ENCODE assay signal across 18 cellular contexts in genomic region chr3:128730521-128730920, GRCh38. TPM values are rescaled to one million over a fixed set of nuclear protein-coding genes. Genes with fewer than 3 reads are reported as not detected.
DNase-seq lines count a peak whose midpoint lies in the region; ATAC-seq, FAIRE-seq and TF ChIP-seq lines count a peak whose summit lies in the region.
"Had no signal": no experiment of that assay in that cellular context is flagged by ENCODE, and none has a peak within 500 bp of the region (broad histone marks: within the 10 kb centered on the region; RNA-seq: fewer than 3 reads in every experiment).

No MANE protein-coding gene starts in this region.

- in situ Hi-C loops in GM12878 (cut with MboI), result no loop called here

- no peak for FAIRE-seq in GM12878 (lab: Jason Lieb, UNC)

- H3K4me3 ChIP-seq in GM12878, result peak overlapping the region; percentile 55
- H3K4me3 ChIP-seq: adrenal gland, thoracic aorta had no signal

- CTCF ChIA-PET in CD4-positive, alpha-beta T cell (lab: Charles Lee), result interaction anchor here (1.1 kb wide), 1 partner anchor 50 kb away, joined by 3 read pairs; no protein-coding TSS in a partner anchor
- CTCF ChIA-PET in GM12878 (lab: Yijun Ruan, JAX), result interaction anchor here (0.7 to 1.3 kb wide), 2 partner anchors 29 to 308 kb away, joined by 3 read pairs; no protein-coding TSS in a partner anchor

- TF ChIP-seq RAD21 in GM12878 (IDR thresholded peaks at IDR 0.05; ENCODE audit: insufficient read depth, low read depth, low read length), result no peak

- whole genome bisulfite sequencing in GM12878 (ENCODE audit: insufficient coverage, insufficient replicate concordance, low lambda C conversion rate, missing lambda C conversion rate), result 7% methylated on average over 2 of the region's 2 CpGs

- no peaks in the 10 kb centered on the region for H3K9me3 Mint-ChIP-seq in CD4-positive, alpha-beta T cell
- H3K9me3 Mint-ChIP-seq in natural killer cell treated with Interleukin-12 subunit alpha and Interleukin-12 subunit beta and Interleukin-15 and Interleukin-18, amount 100 ng/mL, for 72 hours, result no peaks in the 10 kb centered on the region

- H2AFZ ChIP-seq in GM12878 (ENCODE audit: control insufficient read depth, low read depth, low read length), result no peak overlapping the region

- H3K4me2 ChIP-seq in GM12878 (ENCODE audit: control insufficient read depth, insufficient read depth), result peak overlapping the region; percentile 71

- no peaks in the 10 kb centered on the region for H3K36me3 ChIP-seq in GM12878 (ENCODE audit: control insufficient read depth in 2 of 2, insufficient read depth in 2 of 2, low read length in 1 of 2)
- H3K36me3 ChIP-seq: adrenal gland, thoracic aorta had no signal

- no TSS peak for BruUV-seq in GM12878 (replicated peaks; lab: Mats Ljungman, UMichigan)

- peaks cover 52% of the 10 kb centered on the region for H3K36me3 Mint-ChIP-seq in CD4-positive, alpha-beta T cell (ENCODE audit: low read depth)
- H3K36me3 Mint-ChIP-seq in natural killer cell treated with Interleukin-12 subunit alpha and Interleukin-12 subunit beta and Interleukin-15 and Interleukin-18, amount 100 ng/mL, for 72 hours, result no peaks in the 10 kb centered on the region

- H3K27me3 Mint-ChIP-seq in CD4-positive, alpha-beta T cell, result no peaks in the 10 kb centered on the region
- no peaks in the 10 kb centered on the region for H3K27me3 Mint-ChIP-seq in natural killer cell treated with Interleukin-12 subunit alpha and Interleukin-12 subunit beta and Interleukin-15 and Interleukin-18, amount 100 ng/mL, for 72 hours

- H3K27ac ChIP-seq in CD4-positive, alpha-beta T cell (ENCODE audit: low read depth, low read length), result no peak overlapping the region
- peak overlapping the region; percentile 22; the same call in 1 of the 2 replicates for H3K27ac ChIP-seq in GM12878 (ENCODE audit: control insufficient read depth, insufficient read depth)
- H3K27ac ChIP-seq: foreskin keratinocyte, thoracic aorta had no signal

- RAD21 ChIA-PET in GM12878 (lab: Charles Lee; ENCODE audit: unreplicated experiment), result interaction anchor here (1.1 to 2.5 kb wide), 4 partner anchors 49 to 64 kb away, joined by 3 to 8 read pairs (median 5); no protein-coding TSS in a partner anchor

- POLR2A ChIA-PET in CD4-positive, alpha-beta T cell (lab: Charles Lee), result interaction anchor here (0.7 to 2.0 kb wide), 3 partner anchors 9 to 149 kb away, joined by 3 to 5 read pairs (median 4); partner anchors contain the start of gene ACAD9
- POLR2A ChIA-PET in GM12878 (lab: Charles Lee), result interaction anchor here (0.7 kb wide), 2 partner anchors 50 to 89 kb away, joined by 3 to 4 read pairs; no protein-coding TSS in a partner anchor

- H3K27ac Mint-ChIP-seq in CD4-positive, alpha-beta T cell, result peak overlapping the region; percentile 57
- H3K27ac Mint-ChIP-seq in natural killer cell treated with Interleukin-12 subunit alpha and Interleukin-12 subunit beta and Interleukin-15 and Interleukin-18, amount 100 ng/mL, for 72 hours, result peak overlapping the region; percentile 31 to 77

- TF ChIP-seq EP300 in GM12878 (IDR thresholded peaks at IDR 0.05; ENCODE audit: borderline replicate concordance in 1 of 2, control insufficient read depth in 1 of 2, low read depth in 2 of 2, low read length in 2 of 2), result no peak

- no peak for DNase-seq in CD4-positive, alpha-beta T cell
- DNase-seq in GM20000 (ENCODE audit: low spot score) (peak; percentile 41), GM12878 (ENCODE audit: low read depth, low spot score) (no peak), hepatic stellate cell (ENCODE audit: low spot score) (no peak), DMS153 treated with DMSO at 0.1 percent for 48 hours (lab: John Stamatoyannopoulos, UW; ENCODE audit: unreplicated experiment) (no peak)
- DNase-seq in natural killer cell treated with Interleukin-12 subunit alpha and Interleukin-12 subunit beta and Interleukin-15 and Interleukin-18, amount 100 ng/mL, for 72 hours (ENCODE audit: low spot score), result no peak
- DNase-seq: activated CD4-positive, alpha-beta T cell treated with anti-CD3 and anti-CD28 coated beads for 1 hour; adrenal gland; dermis blood vessel endothelial cell; foreskin keratinocyte; islet precursor cell; NCI-H1105; NCI-H345; PC-3; SW 1271 had no signal

- H3K79me2 ChIP-seq in GM12878 (ENCODE audit: control insufficient read depth, insufficient read depth, low read length), result peaks cover 95% of the 10 kb centered on the region

- H3K4me1 ChIP-seq in GM12878 (ENCODE audit: control insufficient read depth, insufficient read depth, low read length), result peaks cover 15% of the 10 kb centered on the region

- ATAC-seq in CD4-positive, alpha-beta T cell (ENCODE audit: poor library complexity), result no peak
- ATAC-seq in GM12878 (no peak), HG03469 (IDR thresholded peaks at IDR 0.05; ENCODE audit: unreplicated experiment) (no peak), HG02798 (IDR thresholded peaks at IDR 0.05; ENCODE audit: poor library complexity, unreplicated experiment) (no peak)
- peak in 1 of 2 donors; percentile 2 for ATAC-seq in natural killer cell treated with Interleukin-12 subunit alpha and Interleukin-12 subunit beta and Interleukin-15 and Interleukin-18, amount 100 ng/mL, for 72 hours
- ATAC-seq: foreskin keratinocyte, PC-3 had no signal

- TF ChIP-seq CTCF in CD4-positive, alpha-beta T cell (IDR thresholded peaks at IDR 0.05), result no peak
- TF ChIP-seq CTCF in GM20000 (IDR thresholded peaks at IDR 0.05; ENCODE audit: extremely low read depth, missing control alignments), result no peak
- no peak for TF ChIP-seq CTCF in GM12878 (IDR thresholded peaks at IDR 0.05 in 2 of 3, conservative IDR thresholded peaks at IDR 0.05 in 1 of 3; ENCODE audit: control insufficient read depth in 2 of 3, extremely low read depth in 1 of 3, insufficient read depth in 1 of 3, low read depth in 3 of 3, low read length in 3 of 3)

- no peak overlapping the region for H3K9ac ChIP-seq in GM12878 (ENCODE audit: control insufficient read depth, insufficient read depth, low read length)

- no peaks in the 10 kb centered on the region for H3K9me3 ChIP-seq in CD4-positive, alpha-beta T cell (ENCODE audit: control insufficient read depth, low read length)
- H3K9me3 ChIP-seq in GM12878 (replicated peaks; ENCODE audit: control insufficient read depth, insufficient read depth, low read length), result no peaks in the 10 kb centered on the region
- H3K9me3 ChIP-seq: adrenal gland, thoracic aorta had no signal

- SMC1A ChIA-PET in GM12878 (lab: Charles Lee; ENCODE audit: uncharacterized antibody, unreplicated experiment), result interaction anchor here (1.2 to 3.6 kb wide), 7 partner anchors 15 to 73 kb away, joined by 3 to 20 read pairs (median 4); no protein-coding TSS in a partner anchor

- H3K4me3 Mint-ChIP-seq in CD4-positive, alpha-beta T cell, result peak overlapping the region; percentile 68
- peak overlapping the region; percentile 60 for H3K4me3 Mint-ChIP-seq in natural killer cell treated with Interleukin-12 subunit alpha and Interleukin-12 subunit beta and Interleukin-15 and Interleukin-18, amount 100 ng/mL, for 72 hours

- H3K27me3 ChIP-seq in CD4-positive, alpha-beta T cell (ENCODE audit: control insufficient read depth, insufficient read depth, low read length), result no peaks in the 10 kb centered on the region
- no peaks in the 10 kb centered on the region for H3K27me3 ChIP-seq in GM12878 (replicated peaks in 1 of 2; ENCODE audit: control insufficient read depth in 2 of 2, insufficient read depth in 2 of 2, low read length in 1 of 2)
- H3K27me3 ChIP-seq: adrenal gland, foreskin keratinocyte had no signal

- peaks cover 8% of the 10 kb centered on the region for H4K20me1 ChIP-seq in GM12878 (ENCODE audit: control insufficient read depth, insufficient read depth)

- TF ChIP-seq POLR2A in GM12878 (IDR thresholded peaks at IDR 0.05; ENCODE audit: low read depth, low read length), result no peak

- peaks cover 89% of the 10 kb centered on the region for H3K4me1 Mint-ChIP-seq in CD4-positive, alpha-beta T cell (ENCODE audit: low read depth)
- peaks cover 76 to 84% of the 10 kb centered on the region in 2 donors for H3K4me1 Mint-ChIP-seq in natural killer cell treated with Interleukin-12 subunit alpha and Interleukin-12 subunit beta and Interleukin-15 and Interleukin-18, amount 100 ng/mL, for 72 hours (ENCODE audit: low read depth in 2 of 2)

- intact Hi-C loops in CD4-positive, alpha-beta T cell (cut with DNase I, micrococcal nuclease), result loop anchor here in 1 of 2 experiments (5.0 kb wide), 1 partner anchor 37 kb away; no protein-coding TSS in a partner anchor
- intact Hi-C loops in GM12878 (cut with micrococcal nuclease; ENCODE audit: unreplicated experiment), result loop anchor here (5.0 kb wide), 1 partner anchor 57 kb away; no protein-coding TSS in a partner anchor

TF ChIP-seq in GM12878, 131 proteins besides CTCF, POLR2A, EP300 and RAD21 (continues in another document):
- TF ChIP-seq JUNB (IDR thresholded peaks at IDR 0.05), result peak; percentile 29; the same call in 1 of the 2 replicates
- 0 out of 2 replicates have a peak, but pooled peaks have one; percentile 39 for TF ChIP-seq EED (IDR thresholded peaks at IDR 0.05; ENCODE audit: low read depth)

RNA-seq across cellular contexts. Expression of gene RAB7A, which starts 4.5 kb away (rescaled TPM):
- 100 to 1,000 TPM; 113 to 121 TPM for total RNA-seq in CD4-positive, alpha-beta T cell
- 50.5 and 54.9 TPM in 2 replicates for total RNA-seq in GM12878 (2013; cell fraction: nucleolus; rRNA removed)
- total RNA-seq in GM12878 (2014; rRNA removed) (42.2 and 44.4 TPM in 2 replicates), GM12878 (2014; rRNA removed; fragmentation: Illumina TruSeq; extraction: Trizol) (73.7 and 75.3 TPM in 2 replicates), GM12878 (2021) (151 and 171 TPM in 2 replicates)
- 84.8 TPM for polyA plus RNA-seq in GM12878 (2011; ENCODE audit: low read depth)
- polyA plus RNA-seq in GM12878 (2011; rRNA removed) (212 and 237 TPM in 2 replicates), GM12878 (2014; fragmentation: Illumina TruSeq; extraction: Trizol) (200 and 201 TPM in 2 replicates), GM12878 (2014; fragmentation: Nextera tagmentation; extraction: Ambion mirVana) (10 to 100 TPM; 40.3 to 43.0 TPM), GM12878 (2014; rRNA removed) (136 and 148 TPM in 2 replicates), GM12878 (2016; fragmentation: Nextera tagmentation; extraction: Ambion mirVana) (100 to 1,000 TPM; 175 to 183 TPM)
- 163 and 202 TPM in 2 replicates for polyA plus RNA-seq in GM12878 (2011; cell fraction: cytosol; rRNA removed)
- 39.0 and 42.1 TPM in 2 replicates for polyA plus RNA-seq in GM12878 (2011; cell fraction: nucleus; rRNA removed)
- polyA plus RNA-seq in GM12878 (2012), result 118 and 135 TPM in 2 replicates
- 132 and 142 TPM in 2 replicates for polyA minus RNA-seq in GM12878 (2011; rRNA and poly(A)+ RNA removed)
- 53.9 and 75.5 TPM in 2 replicates for polyA minus RNA-seq in GM12878 (2011; cell fraction: cytosol; rRNA and poly(A)+ RNA removed)
- polyA minus RNA-seq in GM12878 (2011; cell fraction: nucleus; rRNA and poly(A)+ RNA removed), result 15.8 and 25.5 TPM in 2 replicates
- total RNA-seq in natural killer cell treated with Interleukin-12 subunit alpha and Interleukin-12 subunit beta and Interleukin-15 and Interleukin-18, amount 100 ng/mL, for 72 hours, result 100 to 1,000 TPM; 183 to 338 TPM
